ENCODE assay signal across 8 cellular contexts in the genomic region with DNA sequence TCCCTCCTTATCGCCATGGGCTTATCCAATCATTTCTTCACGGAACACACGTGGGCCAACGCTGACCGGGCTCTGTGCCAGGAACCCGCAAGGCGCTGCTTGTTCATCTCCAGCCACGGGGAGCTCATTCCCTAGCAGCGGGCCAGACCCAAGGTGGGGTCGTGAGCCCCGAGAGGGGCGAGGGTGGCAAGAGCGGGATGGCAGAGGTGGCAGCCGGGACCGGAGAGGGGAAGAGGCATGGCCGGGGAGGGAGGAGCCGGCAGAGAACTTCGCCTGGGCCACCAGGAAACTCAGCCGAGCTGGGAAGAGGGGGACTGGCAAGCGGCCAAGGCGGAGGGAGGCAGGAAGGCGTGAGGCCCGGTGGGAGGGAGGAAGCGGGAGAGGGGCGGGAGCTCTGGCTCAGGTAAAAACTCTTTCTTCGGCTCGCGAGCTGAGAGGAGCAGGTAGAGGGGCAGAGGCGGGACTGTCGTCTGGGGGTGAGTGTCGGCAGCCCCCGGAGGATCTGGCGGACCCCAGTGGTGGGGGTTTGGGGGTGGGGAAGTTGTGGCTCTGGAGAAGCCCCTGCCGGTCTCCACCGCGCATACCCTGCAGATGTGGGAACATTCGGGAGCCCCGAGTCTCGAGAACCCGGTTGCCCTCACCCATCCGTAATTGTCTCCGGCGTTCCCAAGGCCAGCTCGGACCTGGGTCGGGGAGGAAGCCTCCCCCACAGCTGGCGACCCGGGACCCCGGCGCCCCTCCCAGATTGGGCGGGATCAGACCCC. TPM values are rescaled to one million over a fixed set of nuclear protein-coding genes. Genes with fewer than 3 reads are reported as not detected.
DNase-seq lines count a peak whose midpoint lies in the region; TF ChIP-seq lines count a peak whose summit lies in the region.

A gene with protein sequence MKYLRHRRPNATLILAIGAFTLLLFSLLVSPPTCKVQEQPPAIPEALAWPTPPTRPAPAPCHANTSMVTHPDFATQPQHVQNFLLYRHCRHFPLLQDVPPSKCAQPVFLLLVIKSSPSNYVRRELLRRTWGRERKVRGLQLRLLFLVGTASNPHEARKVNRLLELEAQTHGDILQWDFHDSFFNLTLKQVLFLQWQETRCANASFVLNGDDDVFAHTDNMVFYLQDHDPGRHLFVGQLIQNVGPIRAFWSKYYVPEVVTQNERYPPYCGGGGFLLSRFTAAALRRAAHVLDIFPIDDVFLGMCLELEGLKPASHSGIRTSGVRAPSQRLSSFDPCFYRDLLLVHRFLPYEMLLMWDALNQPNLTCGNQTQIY (plus strand): TSS at position 408 of the 764 bp plus-strand sequence. CDS start 12,670 bp downstream, outside the sequence.

- H3K27ac Mint-ChIP-seq in activated CD4-positive, alpha-beta T cell treated with anti-CD3 and anti-CD28 coated beads, Interleukin-2, amount 10 ng/mL, durations not matched to agents 7 days and 5 days, result peak within 1 kb of the TSS; percentile 73
- no peak within 1 kb of the TSS for H3K27ac Mint-ChIP-seq in chondrocyte (ENCODE audit: unreplicated experiment)

- H3K27me3 ChIP-seq in BE2C, result peaks cover 5% of the 10 kb centered on the region; the same call in 1 of the 2 replicates

- TF ChIP-seq CTCF in BE2C (IDR thresholded peaks at IDR 0.05; ENCODE audit: low read depth, low read length) (no peak), chondrocyte (IDR thresholded peaks at IDR 0.05) (no peak), GM13977 (IDR thresholded peaks at IDR 0.05; ENCODE audit: extremely low read depth, insufficient read depth, missing control alignments) (no peak), GM20000 (IDR thresholded peaks at IDR 0.05; ENCODE audit: extremely low read depth, missing control alignments) (no peak)

- no peaks in the 10 kb centered on the region for H3K9me3 Mint-ChIP-seq in activated CD4-positive, alpha-beta T cell treated with anti-CD3 and anti-CD28 coated beads, Interleukin-2, amount 10 ng/mL, durations not matched to agents 7 days and 5 days
- H3K9me3 Mint-ChIP-seq in chondrocyte (ENCODE audit: low read depth), result no peaks in the 10 kb centered on the region

- POLR2A ChIA-PET in HEK293T (lab: Yijun Ruan, JAX), result no interaction called here
- POLR2A ChIA-PET in activated CD4-positive, alpha-beta T cell treated with anti-CD3 and anti-CD28 coated beads, Interleukin-2, amount 10 ng/mL, durations not matched to agents 7 days and 5 days (lab: Charles Lee), result no interaction called here

- no peaks in the 10 kb centered on the region for H3K36me3 ChIP-seq in BE2C

- in situ Hi-C loops in GM13977 (cut with MboI; ENCODE audit: low pct_unique_long_range_greater_than_20kb, low sequenced_read_pairs, unreplicated experiment), result no loop called here

- H3K4me3 Mint-ChIP-seq in activated CD4-positive, alpha-beta T cell treated with anti-CD3 and anti-CD28 coated beads, Interleukin-2, amount 10 ng/mL, durations not matched to agents 7 days and 5 days, result peak within 1 kb of the TSS; percentile 32
- no peak within 1 kb of the TSS for H3K4me3 Mint-ChIP-seq in chondrocyte (ENCODE audit: unreplicated experiment)

- H3K4me1 ChIP-seq in BE2C, result peaks cover 6% of the 10 kb centered on the region

- H3K9me3 ChIP-seq in BE2C, result no peaks in the 10 kb centered on the region

- DNase-seq in BE2C (peak; percentile 57), HEK293T (ENCODE audit: extremely low spot score) (peak; percentile 65), islet precursor cell (peak; percentile 78), chondrocyte (ENCODE audit: low spot score) (no peak), OCI-M2 (lab: John Stamatoyannopoulos, UW; ENCODE audit: unreplicated experiment) (no peak), GM13977 (ENCODE audit: low spot score) (no peak), GM20000 (ENCODE audit: low spot score) (no peak)
- peak; percentile 21 for DNase-seq in activated CD4-positive, alpha-beta T cell treated with anti-CD3 and anti-CD28 coated beads, Interleukin-2, amount 10 ng/mL, durations not matched to agents 7 days and 5 days

- CTCF ChIA-PET in HEK293T (lab: Yijun Ruan, JAX), result no interaction called here
- CTCF ChIA-PET in activated CD4-positive, alpha-beta T cell treated with anti-CD3 and anti-CD28 coated beads, Interleukin-2, amount 10 ng/mL, durations not matched to agents 7 days and 5 days (lab: Charles Lee), result interaction anchor here (0.6 to 2.1 kb wide), 4 partner anchors 10 to 55 kb away, joined by 3 to 7 read pairs (median 4); no protein-coding TSS in a partner anchor

- peaks cover 2% of the 10 kb centered on the region for H3K36me3 Mint-ChIP-seq in activated CD4-positive, alpha-beta T cell treated with anti-CD3 and anti-CD28 coated beads, Interleukin-2, amount 10 ng/mL, durations not matched to agents 7 days and 5 days (ENCODE audit: low read depth)
- no peaks in the 10 kb centered on the region for H3K36me3 Mint-ChIP-seq in chondrocyte (ENCODE audit: low read depth)

- H3K27me3 Mint-ChIP-seq in activated CD4-positive, alpha-beta T cell treated with anti-CD3 and anti-CD28 coated beads, Interleukin-2, amount 10 ng/mL, durations not matched to agents 7 days and 5 days, result peaks cover 10% of the 10 kb centered on the region
- peaks cover 28% of the 10 kb centered on the region for H3K27me3 Mint-ChIP-seq in chondrocyte (ENCODE audit: low read depth)

- H3K4me1 Mint-ChIP-seq in activated CD4-positive, alpha-beta T cell treated with anti-CD3 and anti-CD28 coated beads, Interleukin-2, amount 10 ng/mL, durations not matched to agents 7 days and 5 days, result peaks cover 66% of the 10 kb centered on the region
- H3K4me1 Mint-ChIP-seq in chondrocyte (ENCODE audit: low read depth), result peaks cover 5% of the 10 kb centered on the region

- H3K4me3 ChIP-seq in BE2C (ENCODE audit: low read depth, low read length), result no peak within 1 kb of the TSS

TF ChIP-seq in HEK293T, 16 proteins besides CTCF, POLR2A, EP300 and RAD21:
- TF ChIP-seq FOXM1 (IDR thresholded peaks at IDR 0.05; ENCODE audit: borderline replicate concordance), result no peak
TF ChIP-seq in HEK293T: peak in this region for 0.

RNA-seq across cellular contexts. Expression of the gene that starts here (rescaled TPM):
- not detected for polyA plus RNA-seq in BE2C (2012; ENCODE audit: insufficient read depth, insufficient read length, low read depth)
- under 1 TPM; 0.35 to 0.81 TPM for total RNA-seq in activated CD4-positive, alpha-beta T cell treated with anti-CD3 and anti-CD28 coated beads, Interleukin-2, amount 10 ng/mL, durations not matched to agents 7 days and 5 days
- total RNA-seq in chondrocyte, result not detected in 3 replicates

Comparison
In these comparisons a context has a peak if more than half of its experiments do, and no peak if none do; other contexts are left out.
1. Peak in DNase-seq in activated CD4-positive, alpha-beta T cell treated with anti-CD3 and anti-CD28 coated beads, Interleukin-2, amount 10 ng/mL, durations not matched to agents 7 days and 5 days; RNA of the gene not detected or under 1 TPM.
2. DNase-seq: peak in BE2C (single experiment), HEK293T (single experiment) and islet precursor cell (single experiment); none in chondrocyte (single experiment), OCI-M2 (single experiment), GM13977 (single experiment) and GM20000 (single experiment).